ENCODE assay signal across 14 cellular contexts in the genomic region with DNA sequence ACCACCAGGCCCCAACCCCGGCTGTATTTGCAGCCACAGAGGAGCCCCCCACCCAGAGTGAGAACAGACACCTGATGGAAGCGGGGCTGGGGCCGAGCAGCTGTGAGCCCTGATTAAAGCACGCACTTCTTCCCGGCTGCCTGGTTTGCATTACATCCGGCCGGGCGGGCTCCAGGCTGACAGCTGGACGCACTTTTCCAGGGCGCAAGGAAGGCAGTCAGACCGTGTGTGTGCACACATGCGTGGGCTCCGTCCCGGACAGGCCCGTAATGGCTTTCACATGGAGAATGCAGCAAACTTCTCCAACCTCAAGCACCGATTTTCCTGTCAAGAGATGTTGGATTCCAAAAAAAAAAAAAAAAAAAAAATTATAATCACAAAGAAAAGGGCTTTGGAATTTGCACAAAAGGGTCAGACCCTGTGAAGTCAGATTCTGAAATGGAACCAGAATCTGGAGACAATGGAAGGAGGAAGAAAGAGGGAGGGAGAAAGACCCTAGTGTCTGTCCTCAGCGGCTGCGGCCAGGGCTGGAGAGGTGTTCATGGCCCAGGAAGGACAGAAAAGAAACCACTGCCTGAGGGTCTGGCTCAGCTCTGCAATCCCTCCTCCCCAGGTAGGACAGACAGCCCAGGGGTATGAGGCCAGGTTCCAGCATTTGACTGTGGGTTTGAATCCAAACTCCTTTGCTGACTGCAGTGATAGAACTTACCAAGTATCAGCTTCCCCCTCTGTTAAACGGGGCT.
DNase-seq lines count a peak whose midpoint lies in the region; ATAC-seq and TF ChIP-seq lines count a peak whose summit lies in the region.
"Had no signal": no experiment of that assay in that cellular context is flagged by ENCODE, and none has a peak within 500 bp of the region (broad histone marks: within the 10 kb centered on the region; RNA-seq: fewer than 3 reads in every experiment).

No MANE protein-coding gene starts in this region.

- H3K4me3 ChIP-seq in cardiac fibroblast (replicated peaks in 1 of 2; ENCODE audit: low read depth in 2 of 2, low read length in 2 of 2) (no peak overlapping the region), right cardiac atrium (ENCODE audit: low read length) (no peak overlapping the region), skeletal muscle tissue (ENCODE audit: low read length in 3 of 3) (no peak overlapping the region)
- H3K4me3 ChIP-seq: thyroid gland had no signal

- intact Hi-C loops in right cardiac atrium (cut with DNase I), result no loop called here

- H3K4me1 ChIP-seq in right cardiac atrium (ENCODE audit: control insufficient read depth, insufficient read depth, low read length), result peaks cover 2% of the 10 kb centered on the region
- H3K4me1 ChIP-seq in skeletal muscle tissue (ENCODE audit: control insufficient read depth in 3 of 3, insufficient read depth in 3 of 3, low read length in 3 of 3), result peaks cover 10 to 16% (median 14%) of the 10 kb centered on the region in 3 donors

- TF ChIP-seq CTCF in cardiac fibroblast (IDR thresholded peaks at IDR 0.05; ENCODE audit: low read depth, low read length), result no peak

- H3K27ac ChIP-seq in right cardiac atrium (ENCODE audit: low read length) (no peak overlapping the region), skeletal muscle tissue (ENCODE audit: low read depth, low read length) (peak overlapping the region; percentile 25)
- H3K27ac ChIP-seq: epithelial cell of prostate, thyroid gland had no signal

- peak; percentile 61 for DNase-seq in LHCN-M2 (ENCODE audit: low read depth)
- peak; percentile 48 to 80 for DNase-seq in cardiac fibroblast (ENCODE audit: low read depth in 2 of 2)
- DNase-seq in right cardiac atrium, result peak; percentile 67 to 89 (median 85)
- no peak for DNase-seq in NCI-H748 (lab: John Stamatoyannopoulos, UW; ENCODE audit: unreplicated experiment)
- DNase-seq: KBM-7; midbrain; NCI-H510A treated with DMSO at 0.1 percent for 48 hours; stimulated activated CD4-positive, alpha-beta T cell treated with anti-CD3 and anti-CD28 coated beads, Interleukin-4, amount 100 ng/mL, for 24 hours; thyroid gland had no signal

- H3K36me3 ChIP-seq in skeletal muscle tissue (ENCODE audit: control insufficient read depth in 3 of 3, insufficient read depth in 3 of 3, low read length in 3 of 3), result no peaks in the 10 kb centered on the region
- H3K36me3 ChIP-seq: thyroid gland had no signal

- no peaks in the 10 kb centered on the region for H3K27me3 ChIP-seq in right cardiac atrium (ENCODE audit: control insufficient read depth, insufficient read depth)
- peaks cover 0 to 3% (median under 1%) of the 10 kb centered on the region in 3 donors for H3K27me3 ChIP-seq in skeletal muscle tissue (ENCODE audit: control insufficient read depth in 3 of 3, insufficient read depth in 3 of 3, low read length in 3 of 3)
- H3K27me3 ChIP-seq: thyroid gland had no signal

- H3K9me3 ChIP-seq in right cardiac atrium (ENCODE audit: control insufficient read depth, low read length) (peaks cover 4% of the 10 kb centered on the region), skeletal muscle tissue (ENCODE audit: control insufficient read depth in 3 of 3, low read length in 3 of 3) (peaks cover 0 to 6% (median 3%) of the 10 kb centered on the region in 3 donors)
- H3K9me3 ChIP-seq: thyroid gland had no signal

- WGBS in right cardiac atrium, result 29% methylated on average over 19 of the region's 19 CpGs

- peak; percentile 73 to 76 for ATAC-seq in right cardiac atrium
- no peak for ATAC-seq in HG02623 (IDR thresholded peaks at IDR 0.05; ENCODE audit: unreplicated experiment)
- ATAC-seq in HG03354 (IDR thresholded peaks at IDR 0.05; ENCODE audit: poor library complexity, severe bottlenecking, unreplicated experiment), result no peak
- ATAC-seq in HG02678 (IDR thresholded peaks at IDR 0.05; ENCODE audit: unreplicated experiment), result no peak

- H3K9ac ChIP-seq in skeletal muscle tissue (ENCODE audit: low read depth in 1 of 3, low read length in 3 of 3), result no peak overlapping the region

Comparison
In these comparisons a context has a peak if more than half of its experiments do, and no peak if none do; other contexts are left out.
1. ATAC-seq: peak in right cardiac atrium (2 of 2); none in HG02623 (single experiment), HG03354 (single experiment) and HG02678 (single experiment).